ENCODE assay signal across 1 cellular context in genomic region chr1:6447818-6448748, GRCh38.
TF ChIP-seq lines count a peak whose summit lies in the region.

No MANE protein-coding gene starts in this region.

TF ChIP-seq in A549, 52 proteins besides CTCF, POLR2A, EP300 and RAD21 (continued from another document):
- no peak for TF ChIP-seq FOXS1 (CRISPR knock-in tag; IDR thresholded peaks at IDR 0.05)
- TF ChIP-seq TP53 (CRISPR knock-in tag; IDR thresholded peaks at IDR 0.05), result no peak
- no peak for TF ChIP-seq RCOR1 (IDR thresholded peaks at IDR 0.05; ENCODE audit: low read depth, low read length)
- TF ChIP-seq BCL3 (IDR thresholded peaks at IDR 0.05), result no peak
- TF ChIP-seq PBX3 (IDR thresholded peaks at IDR 0.05), result no peak
- TF ChIP-seq RFX5 (IDR thresholded peaks at IDR 0.05), result no peak
